In the genomic region with DNA sequence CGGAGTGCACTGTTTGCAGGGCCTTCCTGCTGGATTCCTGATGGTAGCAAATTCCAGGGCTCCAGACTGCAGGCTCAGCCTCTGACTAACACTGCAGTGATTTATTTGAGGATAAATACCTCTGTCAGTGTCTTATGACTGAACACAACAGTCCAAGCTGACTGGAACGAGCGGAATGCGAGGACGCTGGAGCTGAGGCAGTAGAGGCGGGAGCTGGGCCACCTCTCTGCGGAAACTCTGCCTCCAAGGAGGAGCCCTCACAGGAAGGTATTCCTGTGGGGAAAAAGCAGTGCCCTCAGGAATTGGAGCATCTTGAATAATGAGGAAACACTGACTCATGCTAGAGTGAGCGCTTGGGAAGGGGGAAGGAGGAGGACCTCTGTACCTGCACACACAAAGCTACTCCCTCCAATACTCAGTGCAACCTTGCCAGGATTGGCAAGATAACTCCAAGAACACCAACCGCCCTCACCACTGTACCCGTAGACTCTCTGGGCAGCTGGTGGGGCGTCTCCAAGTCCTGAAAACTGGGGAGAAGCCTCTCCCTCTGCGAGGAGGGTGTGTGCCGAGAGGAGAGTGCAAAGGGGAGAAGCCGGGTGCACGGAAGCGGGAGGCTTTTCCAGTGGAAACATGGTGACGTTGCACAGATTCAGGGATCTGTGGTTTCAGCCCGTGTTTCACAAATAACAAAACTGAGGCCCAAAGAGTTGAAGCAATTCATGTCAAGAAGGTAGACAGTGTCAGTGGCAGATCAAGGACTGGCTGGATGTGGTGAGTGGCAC, we compare ENCODE assay signal across 8 cellular contexts. TPM values are rescaled to one million over a fixed set of nuclear protein-coding genes. Genes with fewer than 3 reads are reported as not detected.
A peak's percentile ranks its signal among the peaks of the same experiment; 100 is the strongest.
DNase-seq lines count a peak whose midpoint lies in the region; ATAC-seq, FAIRE-seq and TF ChIP-seq lines count a peak whose summit lies in the region.

No MANE protein-coding gene starts in this region.

- TF ChIP-seq POLR2A in HepG2 (IDR thresholded peaks at IDR 0.05; ENCODE audit: insufficient read depth in 1 of 2, low read depth in 2 of 2, low read length in 2 of 2): no peak

- POLR2A ChIA-PET in HepG2 (lab: Yijun Ruan, JAX): interaction anchor here (0.7 to 1.8 kb wide), 3 partner anchors 9 to 23 kb away, joined by 3 to 10 read pairs (median 4); no protein-coding TSS in a partner anchor

- DNase-seq in natural killer cell (no peak), dedifferentiated amniotic fluid mesenchymal stem cell (ENCODE audit: extremely low spot score) (peak; percentile 98), HepG2 (ENCODE audit: low spot score) (peak; percentile 84), thoracic aorta (ENCODE audit: low spot score) (peak; percentile 72), NCI-H1092 (lab: John Stamatoyannopoulos, UW) (no peak), NCI-H1930 (lab: John Stamatoyannopoulos, UW) (no peak)
- no peak for DNase-seq in natural killer cell treated with Interleukin-12 subunit alpha and Interleukin-12 subunit beta and Interleukin-15 and Interleukin-18, amount 100 ng/mL, for 72 hours (ENCODE audit: low spot score)

- no peaks in the 10 kb centered on the region for H3K36me3 Mint-ChIP-seq in natural killer cell
- peaks cover 15% of the 10 kb centered on the region for H3K36me3 Mint-ChIP-seq in natural killer cell treated with Interleukin-12 subunit alpha and Interleukin-12 subunit beta and Interleukin-15 and Interleukin-18, amount 100 ng/mL, for 72 hours

- ATAC-seq in natural killer cell (no peak), HepG2 (peak; percentile 81), thoracic aorta (ENCODE audit: insufficient number of reproducible peaks, low FRiP score, low read depth) (peak; percentile 79), HG03025 (IDR thresholded peaks at IDR 0.05; ENCODE audit: low FRiP score, unreplicated experiment) (no peak)
- no peak for ATAC-seq in natural killer cell treated with Interleukin-12 subunit alpha and Interleukin-12 subunit beta and Interleukin-15 and Interleukin-18, amount 100 ng/mL, for 72 hours

- peak; percentile 66 for FAIRE-seq in HepG2 (lab: Jason Lieb, UNC)

- H4K20me1 ChIP-seq in HepG2 (ENCODE audit: insufficient read depth, low read length): peaks cover 22% of the 10 kb centered on the region

- H3K9me3 ChIP-seq in HepG2 (ENCODE audit: low read length): no peaks in the 10 kb centered on the region
- no peaks in the 10 kb centered on the region for H3K9me3 ChIP-seq in thoracic aorta

- H3K27me3 Mint-ChIP-seq in natural killer cell (ENCODE audit: low read depth in 2 of 2): no peaks in the 10 kb centered on the region
- no peaks in the 10 kb centered on the region for H3K27me3 Mint-ChIP-seq in natural killer cell treated with Interleukin-12 subunit alpha and Interleukin-12 subunit beta and Interleukin-15 and Interleukin-18, amount 100 ng/mL, for 72 hours

- H2AFZ ChIP-seq in HepG2 (ENCODE audit: low read length): no peak overlapping the region

- H3K27me3 ChIP-seq in HepG2 (ENCODE audit: control insufficient read depth in 1 of 2, insufficient read depth in 2 of 2, low read length in 2 of 2): no peaks in the 10 kb centered on the region
- no peaks in the 10 kb centered on the region for H3K27me3 ChIP-seq in thoracic aorta (replicated peaks; ENCODE audit: insufficient read depth)

- 89% methylated on average over 17 of the region's 18 CpGs for WGBS in HepG2 (ENCODE audit: low lambda C conversion rate)

- CTCF ChIA-PET in HepG2 (lab: Yijun Ruan, JAX; ENCODE audit: low intra/inter-chr PET ratio, low total read pairs): no interaction called here

- in situ Hi-C loops in HepG2 (cut with HindIII; ENCODE audit: extremely low pct_ligation_motif_present, low pct_unique_long_range_greater_than_20kb): no loop called here

- no peaks in the 10 kb centered on the region for H3K9me3 Mint-ChIP-seq in natural killer cell
- no peaks in the 10 kb centered on the region for H3K9me3 Mint-ChIP-seq in natural killer cell treated with Interleukin-12 subunit alpha and Interleukin-12 subunit beta and Interleukin-15 and Interleukin-18, amount 100 ng/mL, for 72 hours

- TF ChIP-seq RAD21 in HepG2 (CRISPR knock-in tag; IDR thresholded peaks at IDR 0.05): no peak

- peaks cover 40% of the 10 kb centered on the region in 2 donors for H3K4me1 Mint-ChIP-seq in natural killer cell
- H3K4me1 Mint-ChIP-seq in natural killer cell treated with Interleukin-12 subunit alpha and Interleukin-12 subunit beta and Interleukin-15 and Interleukin-18, amount 100 ng/mL, for 72 hours (ENCODE audit: low read depth in 2 of 2): peaks cover 13 to 29% of the 10 kb centered on the region in 2 donors

- TF ChIP-seq CTCF in natural killer cell (IDR thresholded peaks at IDR 0.05) (no peak), HepG2 (CRISPR knock-in tag; IDR thresholded peaks at IDR 0.05) (no peak), thoracic aorta (IDR thresholded peaks at IDR 0.05) (no peak)

- no peak overlapping the region for H3K4me3 ChIP-seq in HepG2 (replicated peaks in 1 of 3; ENCODE audit: insufficient read depth in 1 of 3, low read depth in 2 of 3, low read length in 3 of 3)
- H3K4me3 ChIP-seq in thoracic aorta: peak overlapping the region; percentile 22

- H3K27ac ChIP-seq in HepG2 (ENCODE audit: extremely low read length, insufficient read depth, low read length) (no peak overlapping the region), thoracic aorta (peak overlapping the region; percentile 79 to 94)

- H3K79me2 ChIP-seq in HepG2 (ENCODE audit: insufficient read depth, low read length): peaks cover 76% of the 10 kb centered on the region

- H3K36me3 ChIP-seq in HepG2 (replicated peaks in 1 of 2; ENCODE audit: control insufficient read depth in 1 of 2, insufficient read depth in 2 of 2, low read length in 2 of 2) (peaks cover 4 to 42% of the 10 kb centered on the region in 2 experiments), thoracic aorta (no peaks in the 10 kb centered on the region)

- no peak overlapping the region for H3K4me2 ChIP-seq in HepG2 (ENCODE audit: low read depth, low read length)

- intact Hi-C loops in natural killer cell (cut with micrococcal nuclease) (no loop called here), HepG2 (cut with micrococcal nuclease; ENCODE audit: unreplicated experiment) (no loop called here)

- H3K4me1 ChIP-seq in HepG2 (ENCODE audit: insufficient read depth, low read length): peaks cover 19% of the 10 kb centered on the region
- H3K4me1 ChIP-seq in thoracic aorta (ENCODE audit: control insufficient read depth in 1 of 2, low read depth in 2 of 2): peaks cover 36 to 89% of the 10 kb centered on the region in 2 donors

- no peak for TF ChIP-seq EP300 in HepG2 (IDR thresholded peaks at IDR 0.05; ENCODE audit: low read depth in 2 of 2, low read length in 2 of 2)
- TF ChIP-seq EP300 in HepG2 (CRISPR knock-in tag; IDR thresholded peaks at IDR 0.05; ENCODE audit: borderline replicate concordance): no peak

- no peak overlapping the region for H3K9ac ChIP-seq in HepG2 (ENCODE audit: insufficient read depth, low read depth, low read length)

- H3K4me3 Mint-ChIP-seq in natural killer cell: no peak overlapping the region
- no peak overlapping the region for H3K4me3 Mint-ChIP-seq in natural killer cell treated with Interleukin-12 subunit alpha and Interleukin-12 subunit beta and Interleukin-15 and Interleukin-18, amount 100 ng/mL, for 72 hours

- peak overlapping the region; percentile 69 to 72 for H3K27ac Mint-ChIP-seq in natural killer cell
- no peak overlapping the region for H3K27ac Mint-ChIP-seq in natural killer cell treated with Interleukin-12 subunit alpha and Interleukin-12 subunit beta and Interleukin-15 and Interleukin-18, amount 100 ng/mL, for 72 hours

- BruUV-seq in HepG2 (replicated peaks; lab: Mats Ljungman, UMichigan): no TSS peak

TF ChIP-seq in HepG2, 621 proteins besides CTCF, POLR2A, EP300 and RAD21 (continues in another document):
- TF ChIP-seq TGIF2 (CRISPR knock-in tag; IDR thresholded peaks at IDR 0.05): no peak
- peak; percentile 21; the same call in 1 of the 2 replicates for TF ChIP-seq ZBTB38 (CRISPR knock-in tag; IDR thresholded peaks at IDR 0.05)
- no peak for TF ChIP-seq HCFC1 (IDR thresholded peaks at IDR 0.05; ENCODE audit: low read depth, low read length)
- TF ChIP-seq, protein P1, sequence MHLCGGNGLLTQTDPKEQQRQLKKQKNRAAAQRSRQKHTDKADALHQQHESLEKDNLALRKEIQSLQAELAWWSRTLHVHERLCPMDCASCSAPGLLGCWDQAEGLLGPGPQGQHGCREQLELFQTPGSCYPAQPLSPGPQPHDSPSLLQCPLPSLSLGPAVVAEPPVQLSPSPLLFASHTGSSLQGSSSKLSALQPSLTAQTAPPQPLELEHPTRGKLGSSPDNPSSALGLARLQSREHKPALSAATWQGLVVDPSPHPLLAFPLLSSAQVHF (CRISPR knock-in tag; IDR thresholded peaks at IDR 0.05): no peak
- TF ChIP-seq GFI1 (CRISPR knock-in tag; IDR thresholded peaks at IDR 0.05; ENCODE audit: borderline replicate concordance): peak; percentile 97
- peak; percentile 71 for TF ChIP-seq TEAD3 (CRISPR knock-in tag; optimal IDR thresholded peaks at IDR 0.05; ENCODE audit: borderline replicate concordance)

RNA-seq across cellular contexts. Expression of a gene that starts 43.0 kb away (rescaled TPM):
- total RNA-seq in natural killer cell (10 to 100 TPM; 29.5 to 42.8 (median 34.6) TPM), HepG2 (2016; rRNA removed; fragmentation: Illumina TruSeq; extraction: Trizol) (19.8 and 23.2 TPM in 2 replicates), thoracic aorta (100 to 1,000 TPM; 113 to 114 TPM)
- total RNA-seq in natural killer cell treated with Interleukin-12 subunit alpha and Interleukin-12 subunit beta and Interleukin-15 and Interleukin-18, amount 100 ng/mL, for 72 hours: 10 to 100 TPM; 50.4 to 52.9 TPM
- 5.7 and 6.9 TPM in 2 replicates for total RNA-seq in HepG2 (2016; cell fraction: cytosol; rRNA removed; fragmentation: Illumina TruSeq; extraction: Trizol; ENCODE audit: low read depth)
- total RNA-seq in HepG2 (2016; cell fraction: insoluble cytoplasmic fraction; rRNA removed; fragmentation: Illumina TruSeq; extraction: Trizol): 17.4 and 24.9 TPM in 2 replicates
- total RNA-seq in HepG2 (2016; cell fraction: membrane; rRNA removed; fragmentation: Illumina TruSeq; extraction: Trizol): 14.9 and 15.9 TPM in 2 replicates
- 19.1 and 24.5 TPM in 2 replicates for total RNA-seq in HepG2 (2016; cell fraction: nucleus; rRNA removed; fragmentation: Illumina TruSeq; extraction: Trizol)
- 37.9 and 39.0 TPM in 2 replicates for polyA plus RNA-seq in HepG2 (2011; rRNA removed)
- polyA plus RNA-seq in HepG2 (2011; cell fraction: cytosol; rRNA removed): 24.5 and 31.8 TPM in 2 replicates
- 60.5 and 94.9 TPM in 2 replicates for polyA plus RNA-seq in HepG2 (2011; cell fraction: nucleus; rRNA removed)
- 19.7 and 20.7 TPM in 2 replicates for polyA plus RNA-seq in HepG2 (2012)
- 11.7 and 14.1 TPM in 2 replicates for polyA plus RNA-seq in HepG2 (2016; cell fraction: cytosol; fragmentation: Illumina TruSeq; extraction: Trizol; ENCODE audit: low read depth)
- polyA plus RNA-seq in HepG2 (2016; cell fraction: insoluble cytoplasmic fraction; fragmentation: Illumina TruSeq; extraction: Trizol; ENCODE audit: low read depth): 18.4 and 22.3 TPM in 2 replicates
- polyA plus RNA-seq in HepG2 (2016; cell fraction: membrane; fragmentation: Illumina TruSeq; extraction: Trizol; ENCODE audit: low read depth): 14.3 and 15.7 TPM in 2 replicates
- polyA plus RNA-seq in HepG2 (2016; cell fraction: nucleus; fragmentation: Illumina TruSeq; extraction: Trizol; ENCODE audit: insufficient read depth, low read depth): 25.1 and 27.2 TPM in 2 replicates
- 34.5 and 40.7 TPM in 2 replicates for polyA minus RNA-seq in HepG2 (2011; rRNA and poly(A)+ RNA removed; ENCODE audit: low replicate concordance)
- 14.9 and 16.5 TPM in 2 replicates for polyA minus RNA-seq in HepG2 (2011; cell fraction: cytosol; rRNA and poly(A)+ RNA removed)
- 53.2 and 54.6 TPM in 2 replicates for polyA minus RNA-seq in HepG2 (2011; cell fraction: nucleus; rRNA and poly(A)+ RNA removed)

Comparison
In these comparisons a context has a peak if more than half of its experiments do, and no peak if none do; other contexts are left out.
1. H3K27ac Mint-ChIP-seq: peak in natural killer cell (2 of 2); none in natural killer cell treated with Interleukin-12 subunit alpha and Interleukin-12 subunit beta and Interleukin-15 and Interleukin-18, amount 100 ng/mL, for 72 hours (0 of 2).
2. ATAC-seq: peak in HepG2 (single experiment) and thoracic aorta (single experiment); none in natural killer cell (0 of 3), natural killer cell treated with Interleukin-12 subunit alpha and Interleukin-12 subunit beta and Interleukin-15 and Interleukin-18, amount 100 ng/mL, for 72 hours (0 of 2) and HG03025 (single experiment).
3. DNase-seq: peak in dedifferentiated amniotic fluid mesenchymal stem cell (single experiment), HepG2 (single experiment) and thoracic aorta (single experiment); none in natural killer cell (single experiment), natural killer cell treated with Interleukin-12 subunit alpha and Interleukin-12 subunit beta and Interleukin-15 and Interleukin-18, amount 100 ng/mL, for 72 hours (single experiment), NCI-H1092 (single experiment) and NCI-H1930 (0 of 2).